Comparison of ENCODE assay signal across 1 cellular context in the genomic region with DNA sequence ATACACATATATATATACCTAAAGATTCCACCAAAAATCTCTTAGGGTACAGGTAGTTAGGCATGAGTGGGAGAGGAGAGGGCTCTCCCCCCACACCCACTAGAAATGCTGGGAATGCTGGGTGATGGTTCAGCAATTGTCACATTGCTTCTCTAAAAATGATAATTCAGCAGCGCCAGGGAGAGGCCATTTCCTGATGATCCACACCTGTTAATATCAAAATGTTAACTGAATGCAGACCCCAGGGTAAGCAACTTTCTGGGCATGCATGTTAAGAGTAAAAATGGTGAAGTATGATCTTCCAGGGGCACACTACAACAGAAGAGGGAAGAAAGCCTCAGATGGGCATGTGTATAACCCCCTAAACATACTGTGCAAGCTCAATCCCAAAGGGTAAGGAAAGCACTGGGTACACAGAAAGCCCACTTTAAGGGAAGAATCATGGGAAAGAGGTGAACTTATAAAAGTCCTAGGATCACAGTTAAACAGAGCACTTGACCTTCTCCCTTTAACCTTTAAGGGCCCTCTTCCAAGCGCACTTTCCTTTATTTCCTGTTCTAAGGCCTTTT.
TF ChIP-seq lines count a peak whose summit lies in the region.

No MANE protein-coding gene starts in this region.

TF ChIP-seq in K562, 482 proteins besides CTCF, POLR2A, EP300 and RAD21 (continued from another document):
- TF ChIP-seq REST (CRISPR knock-in tag; IDR thresholded peaks at IDR 0.05; ENCODE audit: low read depth) (no peak), XRCC5 (IDR thresholded peaks at IDR 0.05; ENCODE audit: low read depth, low read length) (no peak), ZNF444 (CRISPR knock-in tag; IDR thresholded peaks at IDR 0.05) (no peak), ZNF121 (CRISPR knock-in tag; conservative IDR thresholded peaks at IDR 0.05) (peak; percentile 19; the same call in 1 of the 2 replicates), ZNF134 (CRISPR knock-in tag; conservative IDR thresholded peaks at IDR 0.05) (no peak), ZNF224 (CRISPR knock-in tag; IDR thresholded peaks at IDR 0.05) (peak; percentile 27; the same call in 1 of the 2 replicates), ZNF217 (CRISPR knock-in tag; IDR thresholded peaks at IDR 0.05) (0 out of 2 replicates have a peak, but pooled peaks have one; percentile 23), GMEB1 (CRISPR knock-in tag; IDR thresholded peaks at IDR 0.05) (no peak), ZNF212 (CRISPR knock-in tag; IDR thresholded peaks at IDR 0.05) (no peak), CHD1 (IDR thresholded peaks at IDR 0.05; ENCODE audit: low read length) (no peak), FOXA3 (CRISPR knock-in tag; conservative IDR thresholded peaks at IDR 0.05 in 1 of 2, IDR thresholded peaks at IDR 0.05 in 1 of 2) (0 out of 4 replicates have a peak, but pooled peaks of 1 of the 2 experiments have one; percentile 41), TEAD4 (IDR thresholded peaks at IDR 0.05; ENCODE audit: low read length) (no peak), TEAD4 (CRISPR knock-in tag; IDR thresholded peaks at IDR 0.05; ENCODE audit: borderline replicate concordance) (0 out of 2 replicates have a peak, but pooled peaks have one; percentile 39), ZNF143 (CRISPR knock-in tag; IDR thresholded peaks at IDR 0.05) (peak; percentile 45; the same call in 1 of the 2 replicates), ZNF408 (CRISPR knock-in tag; IDR thresholded peaks at IDR 0.05; ENCODE audit: low read depth) (no peak), ZNF23 (CRISPR knock-in tag; IDR thresholded peaks at IDR 0.05) (no peak), ZKSCAN8 (CRISPR knock-in tag; IDR thresholded peaks at IDR 0.05) (no peak), ZNF511 (CRISPR knock-in tag; IDR thresholded peaks at IDR 0.05) (no peak), SPI1 (IDR thresholded peaks at IDR 0.05; ENCODE audit: borderline replicate concordance, low read depth, low read length) (no peak), ZBTB1 (CRISPR knock-in tag; IDR thresholded peaks at IDR 0.05; ENCODE audit: borderline replicate concordance, low read depth) (0 out of 2 replicates have a peak, but pooled peaks have one; percentile 44), PRMT5 (CRISPR knock-in tag; IDR thresholded peaks at IDR 0.05) (0 out of 2 replicates have a peak, but pooled peaks have one; percentile 18), RBBP5 (IDR thresholded peaks at IDR 0.05; ENCODE audit: borderline replicate concordance, insufficient read depth, low read length, poor library complexity, severe bottlenecking) (no peak), ZNF232 (CRISPR knock-in tag; IDR thresholded peaks at IDR 0.05) (0 out of 2 replicates have a peak, but pooled peaks have one; percentile 56), POLR2H (tag; IDR thresholded peaks at IDR 0.05; ENCODE audit: low read depth) (no peak), ZNF324 (CRISPR knock-in tag; IDR thresholded peaks at IDR 0.05) (no peak), ZNF583 (CRISPR knock-in tag; IDR thresholded peaks at IDR 0.05) (no peak), ZNF586 (CRISPR knock-in tag; conservative IDR thresholded peaks at IDR 0.05) (no peak)
- TF ChIP-seq, protein P1, sequence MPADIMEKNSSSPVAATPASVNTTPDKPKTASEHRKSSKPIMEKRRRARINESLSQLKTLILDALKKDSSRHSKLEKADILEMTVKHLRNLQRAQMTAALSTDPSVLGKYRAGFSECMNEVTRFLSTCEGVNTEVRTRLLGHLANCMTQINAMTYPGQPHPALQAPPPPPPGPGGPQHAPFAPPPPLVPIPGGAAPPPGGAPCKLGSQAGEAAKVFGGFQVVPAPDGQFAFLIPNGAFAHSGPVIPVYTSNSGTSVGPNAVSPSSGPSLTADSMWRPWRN (IDR thresholded peaks at IDR 0.05; ENCODE audit: low read depth), result no peak
- TF ChIP-seq, protein P2, sequence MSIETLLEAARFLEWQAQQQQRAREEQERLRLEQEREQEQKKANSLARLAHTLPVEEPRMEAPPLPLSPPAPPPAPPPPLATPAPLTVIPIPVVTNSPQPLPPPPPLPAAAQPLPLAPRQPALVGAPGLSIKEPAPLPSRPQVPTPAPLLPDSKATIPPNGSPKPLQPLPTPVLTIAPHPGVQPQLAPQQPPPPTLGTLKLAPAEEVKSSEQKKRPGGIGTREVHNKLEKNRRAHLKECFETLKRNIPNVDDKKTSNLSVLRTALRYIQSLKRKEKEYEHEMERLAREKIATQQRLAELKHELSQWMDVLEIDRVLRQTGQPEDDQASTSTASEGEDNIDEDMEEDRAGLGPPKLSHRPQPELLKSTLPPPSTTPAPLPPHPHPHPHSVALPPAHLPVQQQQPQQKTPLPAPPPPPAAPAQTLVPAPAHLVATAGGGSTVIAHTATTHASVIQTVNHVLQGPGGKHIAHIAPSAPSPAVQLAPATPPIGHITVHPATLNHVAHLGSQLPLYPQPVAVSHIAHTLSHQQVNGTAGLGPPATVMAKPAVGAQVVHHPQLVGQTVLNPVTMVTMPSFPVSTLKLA (conservative IDR thresholded peaks at IDR 0.05), result no peak
